Comparison of ENCODE assay signal across 1 cellular context in the genomic region with DNA sequence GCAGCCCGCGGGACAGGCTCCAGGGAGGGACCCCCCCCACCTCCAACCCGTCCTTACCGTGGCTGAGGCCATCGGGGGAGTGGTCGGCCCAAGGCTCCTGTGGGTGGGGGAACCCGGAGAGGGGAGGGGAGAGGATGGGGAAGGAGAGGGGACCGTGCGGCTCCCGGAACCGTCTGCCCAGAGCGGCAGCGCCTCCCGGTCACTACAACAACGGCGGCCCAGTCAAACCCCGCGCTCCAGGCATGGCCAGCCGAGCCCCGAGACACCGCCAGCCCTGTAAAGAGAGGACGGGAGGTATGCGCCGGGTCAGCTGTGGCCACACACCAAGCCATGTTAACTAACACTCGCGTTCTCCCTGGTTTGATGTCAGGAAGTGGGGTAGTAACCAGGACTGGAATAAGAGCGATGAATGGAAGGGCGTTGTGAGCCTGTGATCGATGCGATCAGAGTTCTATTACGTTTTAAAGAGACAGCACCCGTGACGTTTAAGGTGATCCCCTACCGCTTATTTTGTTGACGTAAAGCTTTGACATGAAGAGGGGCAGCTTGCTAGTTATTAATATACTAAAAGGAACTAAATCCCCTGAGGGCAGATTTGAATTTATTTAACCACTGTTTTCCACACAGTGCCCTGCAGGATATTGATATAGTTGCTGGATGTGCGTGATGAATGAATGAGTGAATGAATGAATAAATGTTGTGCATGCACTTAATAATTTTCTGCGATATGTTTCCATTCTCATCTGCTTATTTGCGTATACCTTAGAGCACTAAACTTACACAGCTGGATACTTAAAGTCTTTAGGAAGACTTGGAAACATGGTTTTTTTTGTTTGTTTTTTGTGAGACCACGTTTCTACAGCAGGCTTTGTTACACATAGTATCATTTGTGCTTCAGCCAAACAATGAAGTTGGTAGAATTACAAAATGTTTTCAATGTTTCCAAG.
TF ChIP-seq lines count a peak whose summit lies in the region.

Gene POC1B, minus strand, starts transcription at position 224 of the 947 bp plus-strand sequence. Its CDS starts 152 bp downstream, at position 72.

TF ChIP-seq in HEK293, 187 proteins besides CTCF, POLR2A, EP300 and RAD21 (continued from another document and continues in another):
- peak; percentile 93 for TF ChIP-seq ZNF501 (tag by site-specific recombination; IDR thresholded peaks at IDR 0.05)
- 0 out of 2 replicates have a peak, but pooled peaks have one; percentile 20 for TF ChIP-seq ZNF221 (tag by site-specific recombination; IDR thresholded peaks at IDR 0.05; ENCODE audit: borderline replicate concordance)
- TF ChIP-seq ZNF658 (tag by site-specific recombination; IDR thresholded peaks at IDR 0.05), result no peak
- peak; percentile 58; the same call in 1 of the 2 replicates for TF ChIP-seq ZNF843 (tag by site-specific recombination; IDR thresholded peaks at IDR 0.05)
- no peak for TF ChIP-seq ZNF510 (tag by site-specific recombination; IDR thresholded peaks at IDR 0.05; ENCODE audit: insufficient replicate concordance)
- TF ChIP-seq ZNF335 (tag by site-specific recombination; conservative IDR thresholded peaks at IDR 0.05), result peak; percentile 71; the same call in 1 of the 2 replicates
- peak; percentile 37; the same call in 1 of the 2 replicates for TF ChIP-seq ZIC2 (tag by site-specific recombination; IDR thresholded peaks at IDR 0.05)
- TF ChIP-seq ZFP41 (tag by site-specific recombination; IDR thresholded peaks at IDR 0.05; ENCODE audit: borderline replicate concordance), result no peak
- TF ChIP-seq ZBTB8A (tag by site-specific recombination; IDR thresholded peaks at IDR 0.05), result peak; percentile 78
- peak; percentile 93; the same call in 1 of the 2 replicates for TF ChIP-seq ZNF777 (tag by site-specific recombination; IDR thresholded peaks at IDR 0.05; ENCODE audit: borderline replicate concordance)
- TF ChIP-seq YY1 (tag by site-specific recombination; IDR thresholded peaks at IDR 0.05), result peak; percentile 74
- TF ChIP-seq ZBTB1 (tag by site-specific recombination; IDR thresholded peaks at IDR 0.05), result 0 out of 2 replicates have a peak, but pooled peaks have one; percentile 48
- no peak for TF ChIP-seq ZNF837 (tag by site-specific recombination; IDR thresholded peaks at IDR 0.05)
- no peak for TF ChIP-seq ZNF707 (tag by site-specific recombination; IDR thresholded peaks at IDR 0.05)
- peak; percentile 98 for TF ChIP-seq ZNF24 (tag by site-specific recombination; IDR thresholded peaks at IDR 0.05)
- TF ChIP-seq ZEB2 (tag by site-specific recombination; IDR thresholded peaks at IDR 0.05), result peak; percentile 88
- TF ChIP-seq ZNF677 (tag by site-specific recombination; IDR thresholded peaks at IDR 0.05), result no peak
- TF ChIP-seq, protein P1, sequence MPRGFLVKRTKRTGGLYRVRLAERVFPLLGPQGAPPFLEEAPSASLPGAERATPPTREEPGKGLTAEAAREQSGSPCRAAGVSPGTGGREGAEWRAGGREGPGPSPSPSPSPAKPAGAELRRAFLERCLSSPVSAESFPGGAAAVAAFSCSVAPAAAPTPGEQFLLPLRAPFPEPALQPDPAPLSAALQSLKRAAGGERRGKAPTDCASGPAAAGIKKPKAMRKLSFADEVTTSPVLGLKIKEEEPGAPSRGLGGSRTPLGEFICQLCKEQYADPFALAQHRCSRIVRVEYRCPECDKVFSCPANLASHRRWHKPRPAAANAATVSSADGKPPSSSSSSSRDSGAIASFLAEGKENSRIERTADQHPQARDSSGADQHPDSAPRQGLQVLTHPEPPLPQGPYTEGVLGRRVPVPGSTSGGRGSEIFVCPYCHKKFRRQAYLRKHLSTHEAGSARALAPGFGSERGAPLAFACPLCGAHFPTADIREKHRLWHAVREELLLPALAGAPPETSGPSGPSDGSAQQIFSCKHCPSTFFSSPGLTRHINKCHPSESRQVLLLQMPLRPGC (tag by site-specific recombination; IDR thresholded peaks at IDR 0.05), result peak; percentile 79
- TF ChIP-seq BCL11A (tag by site-specific recombination; IDR thresholded peaks at IDR 0.05; ENCODE audit: low read depth), result no peak
- TF ChIP-seq, protein P2, sequence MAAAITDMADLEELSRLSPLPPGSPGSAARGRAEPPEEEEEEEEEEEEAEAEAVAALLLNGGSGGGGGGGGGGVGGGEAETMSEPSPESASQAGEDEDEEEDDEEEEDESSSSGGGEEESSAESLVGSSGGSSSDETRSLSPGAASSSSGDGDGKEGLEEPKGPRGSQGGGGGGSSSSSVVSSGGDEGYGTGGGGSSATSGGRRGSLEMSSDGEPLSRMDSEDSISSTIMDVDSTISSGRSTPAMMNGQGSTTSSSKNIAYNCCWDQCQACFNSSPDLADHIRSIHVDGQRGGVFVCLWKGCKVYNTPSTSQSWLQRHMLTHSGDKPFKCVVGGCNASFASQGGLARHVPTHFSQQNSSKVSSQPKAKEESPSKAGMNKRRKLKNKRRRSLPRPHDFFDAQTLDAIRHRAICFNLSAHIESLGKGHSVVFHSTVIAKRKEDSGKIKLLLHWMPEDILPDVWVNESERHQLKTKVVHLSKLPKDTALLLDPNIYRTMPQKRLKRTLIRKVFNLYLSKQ (tag by site-specific recombination; IDR thresholded peaks at IDR 0.05; ENCODE audit: borderline replicate concordance), result no peak
- TF ChIP-seq, protein P3, sequence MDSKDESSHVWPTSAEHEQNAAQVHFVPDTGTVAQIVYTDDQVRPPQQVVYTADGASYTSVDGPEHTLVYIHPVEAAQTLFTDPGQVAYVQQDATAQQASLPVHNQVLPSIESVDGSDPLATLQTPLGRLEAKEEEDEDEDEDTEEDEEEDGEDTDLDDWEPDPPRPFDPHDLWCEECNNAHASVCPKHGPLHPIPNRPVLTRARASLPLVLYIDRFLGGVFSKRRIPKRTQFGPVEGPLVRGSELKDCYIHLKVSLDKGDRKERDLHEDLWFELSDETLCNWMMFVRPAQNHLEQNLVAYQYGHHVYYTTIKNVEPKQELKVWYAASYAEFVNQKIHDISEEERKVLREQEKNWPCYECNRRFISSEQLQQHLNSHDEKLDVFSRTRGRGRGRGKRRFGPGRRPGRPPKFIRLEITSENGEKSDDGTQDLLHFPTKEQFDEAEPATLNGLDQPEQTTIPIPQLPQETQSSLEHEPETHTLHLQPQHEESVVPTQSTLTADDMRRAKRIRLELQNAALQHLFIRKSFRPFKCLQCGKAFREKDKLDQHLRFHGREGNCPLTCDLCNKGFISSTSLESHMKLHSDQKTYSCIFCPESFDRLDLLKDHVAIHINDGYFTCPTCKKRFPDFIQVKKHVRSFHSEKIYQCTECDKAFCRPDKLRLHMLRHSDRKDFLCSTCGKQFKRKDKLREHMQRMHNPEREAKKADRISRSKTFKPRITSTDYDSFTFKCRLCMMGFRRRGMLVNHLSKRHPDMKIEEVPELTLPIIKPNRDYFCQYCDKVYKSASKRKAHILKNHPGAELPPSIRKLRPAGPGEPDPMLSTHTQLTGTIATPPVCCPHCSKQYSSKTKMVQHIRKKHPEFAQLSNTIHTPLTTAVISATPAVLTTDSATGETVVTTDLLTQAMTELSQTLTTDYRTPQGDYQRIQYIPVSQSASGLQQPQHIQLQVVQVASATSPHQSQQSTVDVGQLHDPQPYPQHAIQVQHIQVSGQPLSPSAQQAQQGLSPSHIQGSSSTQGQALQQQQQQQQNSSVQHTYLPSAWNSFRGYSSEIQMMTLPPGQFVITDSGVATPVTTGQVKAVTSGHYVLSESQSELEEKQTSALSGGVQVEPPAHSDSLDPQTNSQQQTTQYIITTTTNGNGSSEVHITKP (tag by site-specific recombination; IDR thresholded peaks at IDR 0.05), result peak; percentile 91
- TF ChIP-seq ZNF169 (tag by site-specific recombination; IDR thresholded peaks at IDR 0.05), result no peak
- no peak for TF ChIP-seq ZNF248 (tag by site-specific recombination; IDR thresholded peaks at IDR 0.05)
- TF ChIP-seq ZNF701 (tag by site-specific recombination; IDR thresholded peaks at IDR 0.05), result no peak
- TF ChIP-seq, protein P4, sequence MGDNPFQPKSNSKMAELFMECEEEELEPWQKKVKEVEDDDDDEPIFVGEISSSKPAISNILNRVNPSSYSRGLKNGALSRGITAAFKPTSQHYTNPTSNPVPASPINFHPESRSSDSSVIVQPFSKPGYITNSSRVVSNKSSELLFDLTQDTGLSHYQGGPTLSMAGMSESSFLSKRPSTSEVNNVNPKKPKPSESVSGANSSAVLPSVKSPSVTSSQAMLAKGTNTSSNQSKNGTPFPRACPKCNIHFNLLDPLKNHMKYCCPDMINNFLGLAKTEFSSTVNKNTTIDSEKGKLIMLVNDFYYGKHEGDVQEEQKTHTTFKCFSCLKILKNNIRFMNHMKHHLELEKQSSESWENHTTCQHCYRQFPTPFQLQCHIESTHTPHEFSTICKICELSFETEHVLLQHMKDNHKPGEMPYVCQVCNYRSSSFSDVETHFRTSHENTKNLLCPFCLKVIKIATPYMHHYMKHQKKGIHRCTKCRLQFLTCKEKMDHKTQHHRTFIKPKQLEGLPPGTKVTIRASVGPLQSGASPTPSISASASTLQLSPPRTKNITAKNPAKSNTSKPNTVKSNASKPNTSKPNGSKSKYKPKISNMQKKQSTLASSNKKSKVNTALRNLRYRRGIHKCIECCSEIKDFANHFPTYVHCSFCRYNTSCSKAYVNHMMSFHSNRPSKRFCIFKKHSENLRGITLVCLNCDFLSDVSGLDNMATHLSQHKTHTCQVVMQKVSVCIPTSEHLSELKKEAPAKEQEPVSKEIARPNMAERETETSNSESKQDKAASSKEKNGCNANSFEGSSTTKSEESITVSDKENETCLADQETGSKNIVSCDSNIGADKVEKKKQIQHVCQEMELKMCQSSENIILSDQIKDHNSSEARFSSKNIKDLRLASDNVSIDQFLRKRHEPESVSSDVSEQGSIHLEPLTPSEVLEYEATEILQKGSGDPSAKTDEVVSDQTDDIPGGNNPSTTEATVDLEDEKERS (tag by site-specific recombination; IDR thresholded peaks at IDR 0.05), result no peak
- no peak for TF ChIP-seq ZNF549 (tag by site-specific recombination; IDR thresholded peaks at IDR 0.05)
- 0 out of 2 replicates have a peak, but pooled peaks have one; percentile 28 for TF ChIP-seq ZNF623 (tag by site-specific recombination; IDR thresholded peaks at IDR 0.05)
- TF ChIP-seq ZXDB (tag by site-specific recombination; IDR thresholded peaks at IDR 0.05), result peak; percentile 93
- no peak for TF ChIP-seq FEZF1 (tag by site-specific recombination; IDR thresholded peaks at IDR 0.05)
- peak; percentile 91 for TF ChIP-seq ZNF341 (tag by site-specific recombination; IDR thresholded peaks at IDR 0.05; ENCODE audit: low read depth)
- TF ChIP-seq, protein P5, sequence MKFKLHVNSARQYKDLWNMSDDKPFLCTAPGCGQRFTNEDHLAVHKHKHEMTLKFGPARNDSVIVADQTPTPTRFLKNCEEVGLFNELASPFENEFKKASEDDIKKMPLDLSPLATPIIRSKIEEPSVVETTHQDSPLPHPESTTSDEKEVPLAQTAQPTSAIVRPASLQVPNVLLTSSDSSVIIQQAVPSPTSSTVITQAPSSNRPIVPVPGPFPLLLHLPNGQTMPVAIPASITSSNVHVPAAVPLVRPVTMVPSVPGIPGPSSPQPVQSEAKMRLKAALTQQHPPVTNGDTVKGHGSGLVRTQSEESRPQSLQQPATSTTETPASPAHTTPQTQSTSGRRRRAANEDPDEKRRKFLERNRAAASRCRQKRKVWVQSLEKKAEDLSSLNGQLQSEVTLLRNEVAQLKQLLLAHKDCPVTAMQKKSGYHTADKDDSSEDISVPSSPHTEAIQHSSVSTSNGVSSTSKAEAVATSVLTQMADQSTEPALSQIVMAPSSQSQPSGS (tag by site-specific recombination; IDR thresholded peaks at IDR 0.05; ENCODE audit: low read depth), result 0 out of 2 replicates have a peak, but pooled peaks have one; percentile 58
- peak; percentile 99 for TF ChIP-seq ZNF629 (tag by site-specific recombination; IDR thresholded peaks at IDR 0.05)
- TF ChIP-seq ZNF133 (tag by site-specific recombination; IDR thresholded peaks at IDR 0.05), result no peak
- no peak for TF ChIP-seq ZNF48 (tag by site-specific recombination; IDR thresholded peaks at IDR 0.05)
- peak; percentile 73; the same call in 1 of the 2 replicates for TF ChIP-seq YY2 (tag by site-specific recombination; IDR thresholded peaks at IDR 0.05)
- TF ChIP-seq ZNF660 (tag by site-specific recombination; IDR thresholded peaks at IDR 0.05), result peak; percentile 77
- TF ChIP-seq ZNF544 (tag by site-specific recombination; IDR thresholded peaks at IDR 0.05), result no peak
- TF ChIP-seq ZNF146 (tag by site-specific recombination; IDR thresholded peaks at IDR 0.05), result 0 out of 2 replicates have a peak, but pooled peaks have one; percentile 4
- TF ChIP-seq ZNF423 (tag by site-specific recombination; IDR thresholded peaks at IDR 0.05), result no peak
- TF ChIP-seq ZNF114 (tag by site-specific recombination; IDR thresholded peaks at IDR 0.05), result no peak
- no peak for TF ChIP-seq ZNF404 (tag by site-specific recombination; IDR thresholded peaks at IDR 0.05)
- 0 out of 2 replicates have a peak, but pooled peaks have one; percentile 33 for TF ChIP-seq ZNF449 (tag by site-specific recombination; IDR thresholded peaks at IDR 0.05)
- TF ChIP-seq ZNF654 (tag by site-specific recombination; IDR thresholded peaks at IDR 0.05; ENCODE audit: low read depth), result peak; percentile 14; the same call in 1 of the 2 replicates
- no peak for TF ChIP-seq GLI2 (tag by site-specific recombination; IDR thresholded peaks at IDR 0.05; ENCODE audit: borderline replicate concordance, low read depth)
- peak; percentile 78; the same call in 1 of the 2 replicates for TF ChIP-seq ZFP69B (tag by site-specific recombination; IDR thresholded peaks at IDR 0.05)
- no peak; the same call in 1 of the 2 replicates for TF ChIP-seq ZNF610 (tag by site-specific recombination; IDR thresholded peaks at IDR 0.05; ENCODE audit: borderline replicate concordance)
- peak; percentile 98 for TF ChIP-seq ZNF324 (tag by site-specific recombination; IDR thresholded peaks at IDR 0.05)
